Comparison of ENCODE assay signal across 15 cellular contexts in genomic region chr9:107737610-107737986, GRCh38.
DNase-seq lines count a peak whose midpoint lies in the region; ATAC-seq and TF ChIP-seq lines count a peak whose summit lies in the region.
"Had no signal": no experiment of that assay in that cellular context is flagged by ENCODE, and none has a peak within 500 bp of the region (broad histone marks: within the 10 kb centered on the region; RNA-seq: fewer than 3 reads in every experiment).

No MANE protein-coding gene starts in this region.

- H3K36me3 ChIP-seq in heart right ventricle (no peaks in the 10 kb centered on the region), esophagus squamous epithelium (no peaks in the 10 kb centered on the region), trophoblast cell (ENCODE audit: control insufficient read depth in 1 of 2, insufficient read depth in 2 of 2, low read length in 2 of 2) (no peaks in the 10 kb centered on the region), urinary bladder (ENCODE audit: insufficient read depth) (no peaks in the 10 kb centered on the region), tibial artery (no peaks in the 10 kb centered on the region)

- 90 to 91% methylated on average over 5 of the region's 5 CpGs for WGBS in heart right ventricle, 2 donors
- 59 to 66% methylated on average over 5 of the region's 5 CpGs for WGBS in esophagus squamous epithelium, 2 donors
- WGBS in trophoblast cell (ENCODE audit: extremely low coverage, insufficient coverage, insufficient read length): no CpG with 5 or more reads among the region's 5 CpGs
- 87% methylated on average over 5 of the region's 5 CpGs for WGBS in urinary bladder

- H3K9me3 ChIP-seq in heart right ventricle (no peaks in the 10 kb centered on the region), esophagus squamous epithelium (no peaks in the 10 kb centered on the region), trophoblast cell (ENCODE audit: insufficient read depth, low read depth, low read length) (no peaks in the 10 kb centered on the region), tibial artery (no peaks in the 10 kb centered on the region)
- no peaks in the 10 kb centered on the region for H3K9me3 ChIP-seq in CD4-positive, alpha-beta T cell (ENCODE audit: control insufficient read depth, low read length)

- H4K91ac ChIP-seq in trophoblast cell (ENCODE audit: low read depth, low read length): peak overlapping the region; percentile 39

- H3K9me3 Mint-ChIP-seq in CD4-positive, alpha-beta T cell: no peaks in the 10 kb centered on the region
- H3K9me3 Mint-ChIP-seq: CD14-positive monocyte had no signal

- H3K27ac Mint-ChIP-seq in CD4-positive, alpha-beta T cell: no peak overlapping the region

- no peak overlapping the region for H3K14ac ChIP-seq in trophoblast cell (ENCODE audit: low read length)

- H3K27ac ChIP-seq in heart right ventricle (peak overlapping the region in 9 of 10 donors; percentile 13 to 76 (median 69)), esophagus squamous epithelium (peak overlapping the region; percentile 82 to 94 (median 84)), trophoblast cell (ENCODE audit: low read depth, low read length) (no peak overlapping the region), urinary bladder (ENCODE audit: low read depth) (peak overlapping the region; percentile 81), tibial artery (peak overlapping the region in 1 of 2 donors; percentile 80)
- no peak overlapping the region for H3K27ac ChIP-seq in CD4-positive, alpha-beta T cell (ENCODE audit: low read depth, low read length)

- H3K4me1 ChIP-seq in heart right ventricle (peaks cover under 1 to 58% (median 51%) of the 10 kb centered on the region in 9 donors), esophagus squamous epithelium (peaks cover 36 to 98% (median 67%) of the 10 kb centered on the region in 3 donors), trophoblast cell (ENCODE audit: control insufficient read depth in 1 of 2, insufficient read depth in 2 of 2, low read length in 2 of 2) (peaks cover 0 to 2% of the 10 kb centered on the region in 2 experiments), urinary bladder (ENCODE audit: insufficient read depth) (no peaks in the 10 kb centered on the region), tibial artery (peaks cover 0 to 64% (median 48%) of the 10 kb centered on the region in 4 donors)

- no peaks in the 10 kb centered on the region for H3K36me3 Mint-ChIP-seq in CD4-positive, alpha-beta T cell (ENCODE audit: low read depth)
- H3K36me3 Mint-ChIP-seq: CD14-positive monocyte had no signal

- no peak for DNase-seq in heart right ventricle
- no peak for DNase-seq in left cardiac atrium
- no peak for DNase-seq in esophagus squamous epithelium (lab: John Stamatoyannopoulos, UW)
- DNase-seq in trophoblast cell: no peak
- no peak for DNase-seq in tibial artery
- DNase-seq in CD4-positive, alpha-beta T cell: no peak
- DNase-seq in activated CD4-positive, alpha-beta T cell treated with anti-CD3 and anti-CD28 coated beads, Interleukin-2, amount 50 U/mL, for 48 hours: no peak
- DNase-seq: activated CD4-positive, alpha-beta T cell treated with anti-CD3 and anti-CD28 coated beads for 48 hours; activated CD8-positive, alpha-beta memory T cell treated with anti-CD3 and anti-CD28 coated beads, Interleukin-2, amount 50 U/mL, for 4 hours; activated effector memory CD4-positive, alpha-beta T cell treated with anti-CD3 and anti-CD28 coated beads, Interleukin-2, amount 50 U/mL, for 16 hours; amniotic stem cell; effector memory CD4-positive, alpha-beta T cell; stimulated activated CD4-positive, alpha-beta T cell treated with anti-CD3 and anti-CD28 coated beads, Interleukin-2, amount 100 ng/mL, for 48 hours had no signal

- TF ChIP-seq CTCF in heart right ventricle (IDR thresholded peaks at IDR 0.05) (no peak), esophagus squamous epithelium (IDR thresholded peaks at IDR 0.05) (no peak), tibial artery (IDR thresholded peaks at IDR 0.05) (no peak)
- no peak for TF ChIP-seq CTCF in CD4-positive, alpha-beta T cell (IDR thresholded peaks at IDR 0.05)

- H3K23ac ChIP-seq in trophoblast cell (ENCODE audit: low read length): no peak overlapping the region

- peaks cover 2% of the 10 kb centered on the region for H3K79me1 ChIP-seq in trophoblast cell (ENCODE audit: low read length)

- POLR2A ChIA-PET in CD4-positive, alpha-beta T cell (lab: Charles Lee): no interaction called here

- peak overlapping the region; percentile 32 for H4K8ac ChIP-seq in trophoblast cell (ENCODE audit: low read depth, low read length)

- H2BK5ac ChIP-seq in trophoblast cell (ENCODE audit: low read depth, low read length, poor library complexity): no peak overlapping the region

- no peaks in the 10 kb centered on the region for H3K27me3 Mint-ChIP-seq in CD4-positive, alpha-beta T cell

- H3K4me3 Mint-ChIP-seq in CD4-positive, alpha-beta T cell: no peak overlapping the region
- H3K4me3 Mint-ChIP-seq: CD14-positive monocyte had no signal

- no peak overlapping the region for H2AFZ ChIP-seq in trophoblast cell (ENCODE audit: insufficient read depth, low read length, poor library complexity)

- H3K9ac ChIP-seq in trophoblast cell (ENCODE audit: low read length): no peak overlapping the region

- no peak overlapping the region for H4K12ac ChIP-seq in trophoblast cell (ENCODE audit: low read depth, low read length)

- no peak overlapping the region for H3K18ac ChIP-seq in trophoblast cell (ENCODE audit: low read length)

- CTCF ChIA-PET in CD4-positive, alpha-beta T cell (lab: Charles Lee): no interaction called here

- H3K4me2 ChIP-seq in trophoblast cell (ENCODE audit: low read length): no peak overlapping the region

- no peak for TF ChIP-seq POLR2A in esophagus squamous epithelium (IDR thresholded peaks at IDR 0.05)

- no peak overlapping the region for H3K4ac ChIP-seq in trophoblast cell (ENCODE audit: low read depth, low read length)

- no peaks in the 10 kb centered on the region for H3K27me3 ChIP-seq in heart right ventricle
- H3K27me3 ChIP-seq in esophagus squamous epithelium: no peaks in the 10 kb centered on the region
- H3K27me3 ChIP-seq in trophoblast cell (ENCODE audit: insufficient read depth, low read length): no peaks in the 10 kb centered on the region
- no peaks in the 10 kb centered on the region for H3K27me3 ChIP-seq in tibial artery
- H3K27me3 ChIP-seq in CD4-positive, alpha-beta T cell (ENCODE audit: control insufficient read depth, insufficient read depth, low read length): no peaks in the 10 kb centered on the region

- peak overlapping the region; percentile 74 for H2BK120ac ChIP-seq in trophoblast cell (ENCODE audit: insufficient read depth, low read length, poor library complexity)

- no peak overlapping the region for H2AK5ac ChIP-seq in trophoblast cell (ENCODE audit: low read length)

- H3K4me1 Mint-ChIP-seq in CD4-positive, alpha-beta T cell (ENCODE audit: low read depth): no peaks in the 10 kb centered on the region

- ATAC-seq in heart right ventricle (no peak), left cardiac atrium (no peak)
- ATAC-seq in CD4-positive, alpha-beta T cell (ENCODE audit: poor library complexity): no peak

- no peak overlapping the region for H2BK12ac ChIP-seq in trophoblast cell (ENCODE audit: low read length)

- no peak overlapping the region for H3K4me3 ChIP-seq in heart right ventricle
- H3K4me3 ChIP-seq in esophagus squamous epithelium: no peak overlapping the region
- no peak overlapping the region for H3K4me3 ChIP-seq in trophoblast cell (ENCODE audit: low read depth, low read length)
- no peak overlapping the region for H3K4me3 ChIP-seq in urinary bladder (ENCODE audit: low read depth, low read length)
- no peak overlapping the region for H3K4me3 ChIP-seq in tibial artery

- intact Hi-C loops in heart right ventricle (cut with DNase I): loop anchor here in 4 of 10 donors (5.0 to 10.0 kb wide), 4 partner anchors 93 to 407 kb away; partner anchors contain the start of gene KLF4 (in 2 of the 4)
- intact Hi-C loops in left cardiac atrium (cut with DNase I): no loop called here
- intact Hi-C loops in esophagus squamous epithelium (cut with DNase I): loop anchor here (10.0 kb wide), 1 partner anchor 243 kb away; no protein-coding TSS in a partner anchor
- intact Hi-C loops in tibial artery (cut with DNase I; ENCODE audit: low total_unique reads): no loop called here
- intact Hi-C loops in CD4-positive, alpha-beta T cell (cut with DNase I, micrococcal nuclease): no loop called here

- H3K79me2 ChIP-seq in trophoblast cell (ENCODE audit: control insufficient read depth, insufficient read depth, low read length, poor library complexity): no peaks in the 10 kb centered on the region

Comparison
In these comparisons a context has a peak if more than half of its experiments do, and no peak if none do; other contexts are left out.
1. H3K27ac ChIP-seq: peak in heart right ventricle (9 of 10), esophagus squamous epithelium (4 of 4) and urinary bladder (single experiment); none in trophoblast cell (single experiment) and CD4-positive, alpha-beta T cell (single experiment).